Comparison of ENCODE assay signal across 1 cellular context in the genomic region with DNA sequence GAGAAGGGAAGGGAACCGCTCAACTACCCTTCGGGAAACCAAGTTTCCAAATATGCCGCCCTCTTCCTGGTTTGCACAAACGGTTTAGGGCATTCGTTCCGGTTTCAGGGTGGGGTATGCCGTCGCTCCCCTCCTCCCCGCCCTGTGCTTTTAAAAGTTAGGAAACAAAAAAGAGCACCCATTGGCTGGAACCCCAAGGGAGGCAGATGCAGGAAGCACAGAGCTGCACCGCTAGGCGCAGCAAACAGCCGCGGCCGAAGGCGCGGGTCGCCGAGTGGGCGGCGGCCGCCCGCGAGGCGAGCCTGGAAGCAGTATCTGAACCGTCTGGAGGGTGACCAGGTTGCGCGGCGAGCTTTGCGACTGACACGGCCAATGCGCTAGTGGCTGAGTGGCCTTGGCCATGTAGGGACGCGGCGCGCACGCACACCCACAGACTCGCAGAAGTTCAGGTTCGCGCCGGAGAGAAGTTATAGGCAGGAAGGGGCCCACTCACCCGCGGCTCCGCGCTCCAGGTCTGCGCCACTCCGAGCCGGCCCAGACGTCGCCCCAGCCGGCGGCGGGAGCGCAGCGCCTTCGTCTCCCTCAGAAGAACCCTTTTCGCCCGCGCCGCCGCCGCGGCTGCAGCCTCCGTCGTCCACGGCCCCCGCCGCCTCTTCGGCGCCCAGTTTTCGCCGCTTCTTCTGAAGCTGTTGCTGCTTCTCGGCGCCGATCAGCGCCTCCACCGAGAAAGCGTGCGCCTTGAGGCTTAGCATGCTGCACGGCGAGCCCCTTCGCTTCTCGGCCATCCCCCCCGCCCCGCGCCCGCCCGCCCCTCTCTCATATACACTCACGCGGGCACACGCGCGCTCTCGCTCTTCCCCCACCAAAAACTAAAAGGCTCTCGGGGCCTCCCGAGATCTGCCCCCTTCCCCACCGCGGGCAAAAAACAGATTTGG.
TF ChIP-seq lines count a peak whose summit lies in the region.

No MANE protein-coding gene starts in this region.

TF ChIP-seq in K562, 482 proteins besides CTCF, POLR2A, EP300 and RAD21 (continued from another document):
- TF ChIP-seq, protein P1, sequence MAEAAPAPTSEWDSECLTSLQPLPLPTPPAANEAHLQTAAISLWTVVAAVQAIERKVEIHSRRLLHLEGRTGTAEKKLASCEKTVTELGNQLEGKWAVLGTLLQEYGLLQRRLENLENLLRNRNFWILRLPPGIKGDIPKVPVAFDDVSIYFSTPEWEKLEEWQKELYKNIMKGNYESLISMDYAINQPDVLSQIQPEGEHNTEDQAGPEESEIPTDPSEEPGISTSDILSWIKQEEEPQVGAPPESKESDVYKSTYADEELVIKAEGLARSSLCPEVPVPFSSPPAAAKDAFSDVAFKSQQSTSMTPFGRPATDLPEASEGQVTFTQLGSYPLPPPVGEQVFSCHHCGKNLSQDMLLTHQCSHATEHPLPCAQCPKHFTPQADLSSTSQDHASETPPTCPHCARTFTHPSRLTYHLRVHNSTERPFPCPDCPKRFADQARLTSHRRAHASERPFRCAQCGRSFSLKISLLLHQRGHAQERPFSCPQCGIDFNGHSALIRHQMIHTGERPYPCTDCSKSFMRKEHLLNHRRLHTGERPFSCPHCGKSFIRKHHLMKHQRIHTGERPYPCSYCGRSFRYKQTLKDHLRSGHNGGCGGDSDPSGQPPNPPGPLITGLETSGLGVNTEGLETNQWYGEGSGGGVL (CRISPR knock-in tag; IDR thresholded peaks at IDR 0.05) = no peak
- TF ChIP-seq ZBTB7A (IDR thresholded peaks at IDR 0.05; ENCODE audit: borderline replicate concordance, control insufficient read depth, low read depth, low read length) = peak; percentile 40; the same call in 1 of the 2 replicates
- peak; percentile 29 for TF ChIP-seq U2AF1 (optimal IDR thresholded peaks at IDR 0.05; ENCODE audit: low read depth, low read length)
- no peak for TF ChIP-seq GATAD2A (IDR thresholded peaks at IDR 0.05)
- 0 out of 2 replicates have a peak, but pooled peaks have one; percentile 9 for TF ChIP-seq LCOR (CRISPR knock-in tag; IDR thresholded peaks at IDR 0.05)
- TF ChIP-seq BHLHE40 (IDR thresholded peaks at IDR 0.05; ENCODE audit: low read length) = no peak
- TF ChIP-seq ZC3H11A (IDR thresholded peaks at IDR 0.05; ENCODE audit: low read depth, low read length) = no peak
- TF ChIP-seq PYGO2 (tag; IDR thresholded peaks at IDR 0.05) = no peak
- TF ChIP-seq DIDO1 (tag; IDR thresholded peaks at IDR 0.05; ENCODE audit: low read depth) = no peak
- 0 out of 2 replicates have a peak, but pooled peaks have one; percentile 50 for TF ChIP-seq HMGXB4 (CRISPR knock-in tag; IDR thresholded peaks at IDR 0.05)
- TF ChIP-seq PHF8 (IDR thresholded peaks at IDR 0.05; ENCODE audit: borderline replicate concordance, low read length) = peak; percentile 59; the same call in 1 of the 2 replicates
- no peak for TF ChIP-seq HOMEZ (CRISPR knock-in tag; IDR thresholded peaks at IDR 0.05)
- peak; percentile 68 for TF ChIP-seq TFAP4 (CRISPR knock-in tag; IDR thresholded peaks at IDR 0.05; ENCODE audit: borderline replicate concordance)
- no peak for TF ChIP-seq MECOM (CRISPR knock-in tag; IDR thresholded peaks at IDR 0.05)
- no peak for TF ChIP-seq HMG20A (CRISPR knock-in tag; conservative IDR thresholded peaks at IDR 0.05)
- peak; percentile 88 for TF ChIP-seq POLR2G (IDR thresholded peaks at IDR 0.05; ENCODE audit: low read depth, low read length)
- peak; percentile 42 for TF ChIP-seq EP400 (IDR thresholded peaks at IDR 0.05)
- TF ChIP-seq, protein P2, sequence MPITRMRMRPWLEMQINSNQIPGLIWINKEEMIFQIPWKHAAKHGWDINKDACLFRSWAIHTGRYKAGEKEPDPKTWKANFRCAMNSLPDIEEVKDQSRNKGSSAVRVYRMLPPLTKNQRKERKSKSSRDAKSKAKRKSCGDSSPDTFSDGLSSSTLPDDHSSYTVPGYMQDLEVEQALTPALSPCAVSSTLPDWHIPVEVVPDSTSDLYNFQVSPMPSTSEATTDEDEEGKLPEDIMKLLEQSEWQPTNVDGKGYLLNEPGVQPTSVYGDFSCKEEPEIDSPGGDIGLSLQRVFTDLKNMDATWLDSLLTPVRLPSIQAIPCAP (CRISPR knock-in tag; IDR thresholded peaks at IDR 0.05; ENCODE audit: borderline replicate concordance) = no peak
- TF ChIP-seq BRD9 (IDR thresholded peaks at IDR 0.05; ENCODE audit: low read depth, partially characterized antibody) = no peak
- peak; percentile 25; the same call in 1 of the 2 replicates for TF ChIP-seq HDAC6 (IDR thresholded peaks at IDR 0.05; ENCODE audit: low read depth, low read length)
- no peak for TF ChIP-seq ARHGAP35 (IDR thresholded peaks at IDR 0.05; ENCODE audit: partially characterized antibody)
- TF ChIP-seq BACH1 (tag; IDR thresholded peaks at IDR 0.05) = no peak
- no peak for TF ChIP-seq U2AF2 (optimal IDR thresholded peaks at IDR 0.05; ENCODE audit: low read depth, low read length)
- TF ChIP-seq MYBL2 (IDR thresholded peaks at IDR 0.05; ENCODE audit: low read depth) = peak; percentile 82
- no peak for TF ChIP-seq MYBL2 (CRISPR knock-in tag; IDR thresholded peaks at IDR 0.05; ENCODE audit: borderline replicate concordance)
- peak; percentile 21 to 62; a peak in 2 of 4 replicates for TF ChIP-seq NONO (IDR thresholded peaks at IDR 0.05; ENCODE audit: low read depth in 2 of 2, low read length in 1 of 2)
- no peak for TF ChIP-seq ILK (tag; IDR thresholded peaks at IDR 0.05; ENCODE audit: borderline replicate concordance, low read depth)
- no peak for TF ChIP-seq ID3 (CRISPR knock-in tag; IDR thresholded peaks at IDR 0.05)
- TF ChIP-seq ID3 (tag; IDR thresholded peaks at IDR 0.05) = 0 out of 2 replicates have a peak, but pooled peaks have one; percentile 21
- no peak for TF ChIP-seq RBBP5 (IDR thresholded peaks at IDR 0.05; ENCODE audit: borderline replicate concordance, insufficient read depth, low read length, poor library complexity, severe bottlenecking)
- TF ChIP-seq HMGN3 (IDR thresholded peaks at IDR 0.05; ENCODE audit: borderline replicate concordance, extremely low read depth, insufficient read length, low read depth, low read length) = peak; percentile 78
- no peak for TF ChIP-seq TGIF2 (CRISPR knock-in tag; IDR thresholded peaks at IDR 0.05)
- peak; percentile 64 to 73 for TF ChIP-seq NRF1 (conservative IDR thresholded peaks at IDR 0.05 in 1 of 2, IDR thresholded peaks at IDR 0.05 in 1 of 2)
- peak; percentile 54; the same call in 1 of the 2 replicates for TF ChIP-seq ZNF511 (CRISPR knock-in tag; IDR thresholded peaks at IDR 0.05)
- TF ChIP-seq FOXK2 (conservative IDR thresholded peaks at IDR 0.05 in 1 of 2, IDR thresholded peaks at IDR 0.05 in 1 of 2; ENCODE audit: low read depth in 2 of 2) = no peak
- TF ChIP-seq MTA3 (IDR thresholded peaks at IDR 0.05; ENCODE audit: borderline replicate concordance) = peak; percentile 78; the same call in 1 of the 2 replicates
- no peak for TF ChIP-seq DACH1 (IDR thresholded peaks at IDR 0.05; ENCODE audit: partially characterized antibody)
- no peak for TF ChIP-seq ZBTB12 (CRISPR knock-in tag; IDR thresholded peaks at IDR 0.05)
- peak; percentile 53 for TF ChIP-seq TAF9B (IDR thresholded peaks at IDR 0.05; ENCODE audit: partially characterized antibody)
- no peak for TF ChIP-seq CBFA2T3 (IDR thresholded peaks at IDR 0.05)
- TF ChIP-seq NFRKB (IDR thresholded peaks at IDR 0.05; ENCODE audit: low read depth) = no peak
- peak; percentile 55 for TF ChIP-seq L3MBTL2 (IDR thresholded peaks at IDR 0.05)
- TF ChIP-seq POLR2H (tag; IDR thresholded peaks at IDR 0.05; ENCODE audit: low read depth) = peak; percentile 79; the same call in 1 of the 2 replicates
- no peak for TF ChIP-seq ZNF239 (CRISPR knock-in tag; IDR thresholded peaks at IDR 0.05)
- no peak for TF ChIP-seq MCM5 (IDR thresholded peaks at IDR 0.05; ENCODE audit: low read depth)
- TF ChIP-seq YY1 (IDR thresholded peaks at IDR 0.05; ENCODE audit: borderline replicate concordance in 1 of 3, control insufficient read depth in 1 of 3, extremely low read depth in 1 of 3, insufficient read depth in 3 of 3, insufficient read length in 1 of 3, insufficient replicate concordance in 2 of 3, low read depth in 1 of 3, low read length in 2 of 3) = peak in 2 of 3 experiments; percentile 46 to 80
